Comparison of ENCODE assay signal across 8 cellular contexts in genomic region chr14:50875359-50876090, GRCh38. TPM values are rescaled to one million over a fixed set of nuclear protein-coding genes. Genes with fewer than 3 reads are reported as not detected.
DNase-seq lines count a peak whose midpoint lies in the region; ATAC-seq and TF ChIP-seq lines count a peak whose summit lies in the region.

No MANE protein-coding gene starts in this region.

- no peak for TF ChIP-seq POLR2A in transverse colon (IDR thresholded peaks at IDR 0.05)

- no peak overlapping the region for H3K27ac ChIP-seq in WERI-Rb-1
- peak overlapping the region; percentile 31 for H3K27ac ChIP-seq in temporal lobe (ENCODE audit: low read depth, low read length)
- no peak overlapping the region for H3K27ac ChIP-seq in transverse colon

- H3K36me3 ChIP-seq in WERI-Rb-1: no peaks in the 10 kb centered on the region
- H3K36me3 ChIP-seq in transverse colon: no peaks in the 10 kb centered on the region

- in situ Hi-C loops in transverse colon (cut with MboI; ENCODE audit: low pct_ligation_motif_present in 1 of 4, low pct_unique_long_range_greater_than_20kb in 1 of 4, low sequenced_read_pairs in 3 of 4): no loop called here

- 41 to 70% methylated on average over 2 to 7 of the region's 7 CpGs for WGBS in transverse colon (ENCODE audit: low coverage in 1 of 2), 2 donors

- DNase-seq in WERI-Rb-1: peak; percentile 20
- DNase-seq in effector CD4-positive, alpha-beta T cell: peak; percentile 30
- DNase-seq in transverse colon: no peak
- no peak for DNase-seq in NCI-H510A (lab: John Stamatoyannopoulos, UW)
- DNase-seq in NCI-H1092 treated with DMSO at 0.1 percent for 48 hours (lab: John Stamatoyannopoulos, UW): no peak

- H3K27me3 ChIP-seq in WERI-Rb-1 (ENCODE audit: insufficient read depth, low read depth, severe bottlenecking): no peaks in the 10 kb centered on the region
- peaks cover 25% of the 10 kb centered on the region for H3K27me3 ChIP-seq in transverse colon

- ATAC-seq in GM18520 (IDR thresholded peaks at IDR 0.05; ENCODE audit: unreplicated experiment): peak; percentile 89
- peak; percentile 84 for ATAC-seq in HG02973 (IDR thresholded peaks at IDR 0.05; ENCODE audit: unreplicated experiment)

- TF ChIP-seq CTCF in WERI-Rb-1 (IDR thresholded peaks at IDR 0.05; ENCODE audit: low read depth, low read length): no peak
- TF ChIP-seq CTCF in transverse colon (IDR thresholded peaks at IDR 0.05): no peak

- H3K4me3 ChIP-seq in WERI-Rb-1 (ENCODE audit: low read depth, low read length) (no peak overlapping the region), transverse colon (no peak overlapping the region)

- no peak for TF ChIP-seq EP300 in transverse colon (IDR thresholded peaks at IDR 0.05; ENCODE audit: low read depth)

- intact Hi-C loops in transverse colon (cut with DNase I; ENCODE audit: low total_unique reads): no loop called here

- H3K9me3 ChIP-seq in WERI-Rb-1 (ENCODE audit: severe bottlenecking): no peaks in the 10 kb centered on the region
- H3K9me3 ChIP-seq in transverse colon: no peaks in the 10 kb centered on the region

- peaks cover 0 to 8% (median 3%) of the 10 kb centered on the region in 4 donors for H3K4me1 ChIP-seq in transverse colon

RNA-seq across cellular contexts. Expression of gene ABHD12B, which starts 3.7 kb away (rescaled TPM):
- total RNA-seq in temporal lobe (not detected), transverse colon (1 to 10 TPM in 2 of 4 donors, under 1 TPM in 1, not detected in 1; 0.32 to 7.9 (median 2.5) TPM)

RNA-seq across cellular contexts. Expression of gene NIN, which starts 44.6 kb away (rescaled TPM):
- 43.3 TPM for total RNA-seq in temporal lobe
- 10 to 100 TPM in 3 of 4 donors, 1 to 10 TPM in 1; 9.4 to 66.3 (median 26.5) TPM for total RNA-seq in transverse colon

Comparison
In these comparisons a context has a peak if more than half of its experiments do, and no peak if none do; other contexts are left out.
1. DNase-seq: peak in WERI-Rb-1 (single experiment) and effector CD4-positive, alpha-beta T cell (single experiment); none in transverse colon (single experiment), NCI-H510A (single experiment) and NCI-H1092 treated with DMSO at 0.1 percent for 48 hours (single experiment).